In the genomic region with DNA sequence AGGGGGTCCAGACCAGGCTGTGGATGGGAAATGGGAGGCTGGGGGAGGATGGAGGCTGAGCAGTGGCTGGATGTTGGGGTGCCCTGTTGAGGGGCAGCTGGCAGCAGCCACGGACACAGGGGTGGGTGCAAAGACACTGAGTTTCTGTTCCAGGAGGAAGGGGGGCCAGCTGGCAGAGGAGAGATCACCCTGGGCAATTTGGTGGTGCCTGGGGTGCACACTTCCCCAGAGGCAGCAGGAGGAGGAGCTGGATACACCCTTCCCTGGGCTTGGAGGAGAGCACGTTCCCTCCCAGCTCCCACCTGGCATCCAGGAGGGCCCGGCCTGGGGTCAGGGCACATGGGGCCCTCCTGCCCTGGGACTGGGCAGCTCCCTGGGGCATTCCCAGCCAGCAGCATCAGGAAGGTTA, we compare ENCODE assay signal across 15 cellular contexts. TPM values are rescaled to one million over a fixed set of nuclear protein-coding genes. Genes with fewer than 3 reads are reported as not detected.
DNase-seq lines count a peak whose midpoint lies in the region; ATAC-seq, FAIRE-seq and TF ChIP-seq lines count a peak whose summit lies in the region.
"Had no signal": no experiment of that assay in that cellular context is flagged by ENCODE, and none has a peak within 500 bp of the region (broad histone marks: within the 10 kb centered on the region; RNA-seq: fewer than 3 reads in every experiment).

No MANE protein-coding gene starts in this region.

- peaks cover 25% of the 10 kb centered on the region for H3K27me3 Mint-ChIP-seq in activated CD4-positive, alpha-beta memory T cell treated with anti-CD3 and anti-CD28 coated beads for 36 hours
- peaks cover 18% of the 10 kb centered on the region for H3K27me3 Mint-ChIP-seq in activated CD4-positive, alpha-beta memory T cell treated with anti-CD3 and anti-CD28 coated beads, Interleukin-2, amount 10 ng/mL, durations not matched to agents 7 days and 5 days

- no peaks in the 10 kb centered on the region for H3K9me3 ChIP-seq in right lobe of liver
- no peaks in the 10 kb centered on the region for H3K9me3 ChIP-seq in suprapubic skin
- H3K9me3 ChIP-seq: SJCRH30 had no signal

- intact Hi-C loops in activated CD4-positive, alpha-beta memory T cell treated with anti-CD3 and anti-CD28 coated beads for 36 hours (cut with micrococcal nuclease) = loop anchor here (5.0 kb wide), 1 partner anchor 189 kb away; a partner anchor contains a TSS
- intact Hi-C loops in right lobe of liver (cut with DNase I) = no loop called here

- H3K4me1 Mint-ChIP-seq in activated CD4-positive, alpha-beta memory T cell treated with anti-CD3 and anti-CD28 coated beads for 36 hours (ENCODE audit: low read depth) = peaks cover 36% of the 10 kb centered on the region
- peaks cover 50% of the 10 kb centered on the region for H3K4me1 Mint-ChIP-seq in activated CD4-positive, alpha-beta memory T cell treated with anti-CD3 and anti-CD28 coated beads, Interleukin-2, amount 10 ng/mL, durations not matched to agents 7 days and 5 days

- FAIRE-seq in GM12892 (lab: Jason Lieb, UNC) = no peak

- CTCF ChIA-PET in activated CD4-positive, alpha-beta memory T cell treated with anti-CD3 and anti-CD28 coated beads for 36 hours (lab: Charles Lee) = no interaction called here
- CTCF ChIA-PET in activated CD4-positive, alpha-beta memory T cell treated with anti-CD3 and anti-CD28 coated beads, Interleukin-2, amount 10 ng/mL, durations not matched to agents 7 days and 5 days (lab: Charles Lee) = no interaction called here
- CTCF ChIA-PET in GM10248 (lab: Yijun Ruan, JAX) = interaction anchor here (1.0 to 3.4 kb wide), 4 partner anchors 12 to 204 kb away, joined by 3 to 18 read pairs (median 4); a partner anchor contains a TSS

- H3K9me3 Mint-ChIP-seq in activated CD4-positive, alpha-beta memory T cell treated with anti-CD3 and anti-CD28 coated beads for 36 hours = no peaks in the 10 kb centered on the region
- H3K9me3 Mint-ChIP-seq in activated CD4-positive, alpha-beta memory T cell treated with anti-CD3 and anti-CD28 coated beads, Interleukin-2, amount 10 ng/mL, durations not matched to agents 7 days and 5 days = no peaks in the 10 kb centered on the region

- peaks cover 18% of the 10 kb centered on the region for H3K36me3 Mint-ChIP-seq in activated CD4-positive, alpha-beta memory T cell treated with anti-CD3 and anti-CD28 coated beads for 36 hours
- peaks cover 30% of the 10 kb centered on the region for H3K36me3 Mint-ChIP-seq in activated CD4-positive, alpha-beta memory T cell treated with anti-CD3 and anti-CD28 coated beads, Interleukin-2, amount 10 ng/mL, durations not matched to agents 7 days and 5 days (ENCODE audit: low read depth)

- H3K4me1 ChIP-seq in right lobe of liver = peaks cover 0 to 35% (median 12%) of the 10 kb centered on the region in 4 donors
- H3K4me1 ChIP-seq in suprapubic skin = peaks cover 59% of the 10 kb centered on the region
- H3K4me1 ChIP-seq: SJCRH30 had no signal

- DNase-seq in activated CD4-positive, alpha-beta memory T cell treated with anti-CD3 and anti-CD28 coated beads for 36 hours = no peak
- DNase-seq in activated CD4-positive, alpha-beta memory T cell treated with anti-CD3 and anti-CD28 coated beads, Interleukin-2, amount 10 ng/mL, durations not matched to agents 7 days and 5 days = no peak
- DNase-seq in right lobe of liver (peak in 1 of 3 donors; percentile 45), suprapubic skin (ENCODE audit: low spot score in 2 of 2) (peak in 1 of 2 donors; percentile 64), GM12892 (ENCODE audit: insufficient read length) (no peak), amniotic stem cell (lab: John Stamatoyannopoulos, UW) (no peak), GM10248 (ENCODE audit: extremely low spot score) (no peak)
- DNase-seq: activated gamma-delta T cell treated with Interleukin-2 at 50 U/mL for 16 hours, GOT3, NCI-H1092, NCI-H526, SJCRH30 had no signal

- TF ChIP-seq CTCF in VCaP (conservative IDR thresholded peaks at IDR 0.05) (no peak), right lobe of liver (IDR thresholded peaks at IDR 0.05) (no peak), suprapubic skin (IDR thresholded peaks at IDR 0.05) (no peak), GM10248 (IDR thresholded peaks at IDR 0.05; ENCODE audit: control extremely low read depth, extremely low read depth, low read depth, missing control alignments) (no peak)

- no peaks in the 10 kb centered on the region for H3K27me3 ChIP-seq in right lobe of liver
- H3K27me3 ChIP-seq in suprapubic skin = peaks cover 33% of the 10 kb centered on the region
- H3K27me3 ChIP-seq: SJCRH30 had no signal

- ATAC-seq in right lobe of liver = no peak
- ATAC-seq: esophagus mucosa had no signal

- H3K27ac ChIP-seq in VCaP (peak overlapping the region; percentile 97), right lobe of liver (peak overlapping the region; percentile 36 to 89 (median 73)), suprapubic skin (peak overlapping the region; percentile 94)

- TF ChIP-seq POLR2A in right lobe of liver (IDR thresholded peaks at IDR 0.05) (no peak), suprapubic skin (IDR thresholded peaks at IDR 0.05) (no peak), GM12892 (IDR thresholded peaks at IDR 0.05; ENCODE audit: low read depth, low read length) (no peak)

- POLR2A ChIA-PET in activated CD4-positive, alpha-beta memory T cell treated with anti-CD3 and anti-CD28 coated beads for 36 hours (lab: Charles Lee) = interaction anchor here (1.5 to 2.1 kb wide), 2 partner anchors 11 to 16 kb away, joined by 3 to 6 read pairs; no protein-coding TSS in a partner anchor
- POLR2A ChIA-PET in activated CD4-positive, alpha-beta memory T cell treated with anti-CD3 and anti-CD28 coated beads, Interleukin-2, amount 10 ng/mL, durations not matched to agents 7 days and 5 days (lab: Charles Lee) = interaction anchor here (1.1 to 4.2 kb wide), 9 partner anchors 9 to 419 kb away, joined by 3 to 27 read pairs (median 17); a partner anchor contains a TSS
- POLR2A ChIA-PET in GM10248 (lab: Yijun Ruan, JAX) = interaction anchor here (0.6 kb wide), 1 partner anchor 44 kb away, joined by 3 read pairs; no protein-coding TSS in a partner anchor

- H3K36me3 ChIP-seq in right lobe of liver = peaks cover 0 to 18% (median 0%) of the 10 kb centered on the region in 4 donors
- H3K36me3 ChIP-seq in suprapubic skin = peaks cover 9% of the 10 kb centered on the region

- WGBS in right lobe of liver (ENCODE audit: insufficient coverage, low coverage, low lambda C conversion rate, missing lambda C conversion rate) = 67% methylated on average over 1 of the region's 3 CpGs
- WGBS in suprapubic skin = 63% methylated on average over 2 of the region's 3 CpGs

- no peak for TF ChIP-seq EP300 in suprapubic skin (IDR thresholded peaks at IDR 0.05)

- no peak overlapping the region for H3K4me3 Mint-ChIP-seq in activated CD4-positive, alpha-beta memory T cell treated with anti-CD3 and anti-CD28 coated beads for 36 hours
- H3K4me3 Mint-ChIP-seq in activated CD4-positive, alpha-beta memory T cell treated with anti-CD3 and anti-CD28 coated beads, Interleukin-2, amount 10 ng/mL, durations not matched to agents 7 days and 5 days = no peak overlapping the region

- peak overlapping the region in 1 of 3 donors; percentile 52 for H3K4me3 ChIP-seq in right lobe of liver
- no peak overlapping the region for H3K4me3 ChIP-seq in suprapubic skin

- peak overlapping the region; percentile 90 for H3K27ac Mint-ChIP-seq in activated CD4-positive, alpha-beta memory T cell treated with anti-CD3 and anti-CD28 coated beads for 36 hours
- no peak overlapping the region for H3K27ac Mint-ChIP-seq in activated CD4-positive, alpha-beta memory T cell treated with anti-CD3 and anti-CD28 coated beads, Interleukin-2, amount 10 ng/mL, durations not matched to agents 7 days and 5 days

RNA-seq across cellular contexts. Expression of a gene that starts 42.8 kb away (rescaled TPM):
- under 1 TPM; 0.43 to 0.61 TPM for total RNA-seq in activated CD4-positive, alpha-beta memory T cell treated with anti-CD3 and anti-CD28 coated beads for 36 hours
- total RNA-seq in activated CD4-positive, alpha-beta memory T cell treated with anti-CD3 and anti-CD28 coated beads, Interleukin-2, amount 10 ng/mL, durations not matched to agents 7 days and 5 days = 1 to 10 TPM; 2.5 to 3.0 TPM
- total RNA-seq in right lobe of liver (1 to 10 TPM in 5 of 6 experiments, under 1 TPM in 1; 0.86 to 3.7 (median 2.4) TPM), suprapubic skin (under 1 TPM in 2 of 4 donors, not detected in 2; 0.38 to 0.44 TPM)
- not detected for polyA plus RNA-seq in GM12892 (2012; ENCODE audit: missing spikeins)
- total RNA-seq: skeletal muscle tissue had no signal
